8 cellular contexts compared by ENCODE assay signal in the genomic region with DNA sequence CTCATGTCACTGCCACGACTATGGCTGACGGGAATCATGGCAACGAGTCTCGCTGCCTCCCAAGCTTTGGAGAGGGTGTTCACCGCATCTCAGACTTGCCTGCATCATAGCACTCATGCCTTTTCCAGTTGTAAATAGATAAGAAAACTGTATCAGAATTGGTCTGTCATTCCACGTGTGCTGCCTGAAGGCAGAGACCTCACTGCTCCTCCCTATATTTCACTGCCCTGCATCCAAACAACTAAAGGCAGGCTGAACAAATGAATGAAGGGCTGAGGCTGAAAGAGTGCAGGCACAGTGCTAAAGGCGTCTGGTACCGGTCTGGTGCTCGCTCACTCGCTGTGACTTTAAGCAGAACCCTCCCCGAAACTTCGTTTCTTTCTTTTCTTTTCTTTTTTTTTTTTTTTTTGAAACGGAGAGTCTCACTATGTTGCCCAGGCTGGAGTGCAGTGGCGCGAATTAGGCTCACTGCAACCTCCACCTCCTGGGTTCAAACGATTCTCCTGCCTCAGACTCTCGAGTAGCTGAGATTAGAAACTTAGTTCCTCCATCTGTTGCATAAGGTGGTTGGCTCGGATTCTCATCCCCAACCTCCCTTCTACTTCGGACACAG. TPM values are rescaled to one million over a fixed set of nuclear protein-coding genes. Genes with fewer than 3 reads are reported as not detected.
DNase-seq lines count a peak whose midpoint lies in the region; ATAC-seq and TF ChIP-seq lines count a peak whose summit lies in the region.

No MANE protein-coding gene starts in this region.

- H3K36me3 ChIP-seq in OCI-LY3 (replicated peaks; ENCODE audit: low read depth, low read length), result no peaks in the 10 kb centered on the region
- H3K36me3 ChIP-seq in neutrophil, result no peaks in the 10 kb centered on the region

- no peak for ATAC-seq in stimulated activated naive CD8-positive, alpha-beta T cell treated with anti-CD3 and anti-CD28 coated beads, Interleukin-15, Interleukin-2, amounts not matched to agents 100 U/mL and 50 U/mL, for 24 hours

- peak overlapping the region; percentile 82 for H3K9ac ChIP-seq in OCI-LY3 (ENCODE audit: low read length)

- H3K4me3 Mint-ChIP-seq in stimulated activated naive CD8-positive, alpha-beta T cell treated with anti-CD3 and anti-CD28 coated beads, Interleukin-15, Interleukin-2, amounts not matched to agents 100 ng/mL and 50 ng/mL, for 24 hours, result peak overlapping the region; percentile 100

- H3K27ac Mint-ChIP-seq in stimulated activated naive CD8-positive, alpha-beta T cell treated with anti-CD3 and anti-CD28 coated beads, Interleukin-15, Interleukin-2, amounts not matched to agents 100 ng/mL and 50 ng/mL, for 24 hours, result peak overlapping the region; percentile 95

- H3K79me2 ChIP-seq in OCI-LY3 (ENCODE audit: low read length), result peaks cover 19% of the 10 kb centered on the region

- H3K36me3 Mint-ChIP-seq in stimulated activated naive CD8-positive, alpha-beta T cell treated with anti-CD3 and anti-CD28 coated beads, Interleukin-15, Interleukin-2, amounts not matched to agents 100 ng/mL and 50 ng/mL, for 24 hours (ENCODE audit: low read depth), result peaks cover 21% of the 10 kb centered on the region

- H3K9me3 Mint-ChIP-seq in stimulated activated naive CD8-positive, alpha-beta T cell treated with anti-CD3 and anti-CD28 coated beads, Interleukin-15, Interleukin-2, amounts not matched to agents 100 ng/mL and 50 ng/mL, for 24 hours, result no peaks in the 10 kb centered on the region

- H3K4me1 Mint-ChIP-seq in stimulated activated naive CD8-positive, alpha-beta T cell treated with anti-CD3 and anti-CD28 coated beads, Interleukin-15, Interleukin-2, amounts not matched to agents 100 ng/mL and 50 ng/mL, for 24 hours (ENCODE audit: low read depth), result peaks cover 25% of the 10 kb centered on the region

- H3K4me2 ChIP-seq in OCI-LY3 (ENCODE audit: low read length), result peak overlapping the region; percentile 99

- H3K27me3 Mint-ChIP-seq in stimulated activated naive CD8-positive, alpha-beta T cell treated with anti-CD3 and anti-CD28 coated beads, Interleukin-15, Interleukin-2, amounts not matched to agents 100 ng/mL and 50 ng/mL, for 24 hours, result no peaks in the 10 kb centered on the region

- H3K27ac ChIP-seq in OCI-LY3 (ENCODE audit: low read length), result no peak overlapping the region; the same call in 1 of the 2 replicates
- H3K27ac ChIP-seq in neutrophil, result peak overlapping the region; percentile 69

- H3K27me3 ChIP-seq in OCI-LY3 (ENCODE audit: low read depth, low read length), result no peaks in the 10 kb centered on the region
- no peaks in the 10 kb centered on the region for H3K27me3 ChIP-seq in neutrophil

- DNase-seq in stimulated activated naive CD8-positive, alpha-beta T cell treated with anti-CD3 and anti-CD28 coated beads, Interleukin-15, Interleukin-2, amounts not matched to agents 100 U/mL and 50 U/mL, for 24 hours, result no peak
- no peak for DNase-seq in epithelial cell of esophagus (ENCODE audit: low read depth)
- DNase-seq in NCI-H128 (lab: John Stamatoyannopoulos, UW; ENCODE audit: unreplicated experiment), result no peak
- no peak for DNase-seq in NCI-H2107 treated with DMSO at 0.1 percent for 48 hours (lab: John Stamatoyannopoulos, UW; ENCODE audit: unreplicated experiment)
- DNase-seq in occipital lobe (lab: John Stamatoyannopoulos, UW), result no peak

- no peaks in the 10 kb centered on the region for H4K20me1 ChIP-seq in OCI-LY3 (ENCODE audit: insufficient read depth, low read length)

- H2AFZ ChIP-seq in OCI-LY3 (ENCODE audit: low read depth, low read length), result peak overlapping the region; percentile 81; the same call in 1 of the 2 replicates

- peak overlapping the region; percentile 95 for H3K4me3 ChIP-seq in OCI-LY3 (ENCODE audit: low read length)
- peak overlapping the region; percentile 65 for H3K4me3 ChIP-seq in epithelial cell of esophagus (ENCODE audit: low read length)
- peak overlapping the region; percentile 71 to 75 for H3K4me3 ChIP-seq in neutrophil (ENCODE audit: low read depth in 1 of 2, low read length in 1 of 2)

- TF ChIP-seq CTCF in OCI-LY3 (IDR thresholded peaks at IDR 0.05; ENCODE audit: low read depth, low read length) (no peak), epithelial cell of esophagus (IDR thresholded peaks at IDR 0.05; ENCODE audit: insufficient read depth, low read depth, low read length, missing control alignments) (no peak), neutrophil (IDR thresholded peaks at IDR 0.05) (no peak)

- H3K9me3 ChIP-seq in OCI-LY3 (ENCODE audit: insufficient read depth, low read length), result no peaks in the 10 kb centered on the region
- H3K9me3 ChIP-seq in neutrophil, result no peaks in the 10 kb centered on the region

- H3K4me1 ChIP-seq in OCI-LY3 (ENCODE audit: low read length), result peaks cover 14% of the 10 kb centered on the region
- H3K4me1 ChIP-seq in neutrophil (ENCODE audit: control insufficient read depth in 1 of 2, insufficient read depth in 1 of 2, low read depth in 1 of 2, low read length in 1 of 2), result peaks cover 16 to 18% of the 10 kb centered on the region in 2 experiments

RNA-seq across cellular contexts. Expression of gene EIF2B3, which starts 0.5 kb away (rescaled TPM):
- 33.1 TPM for total RNA-seq in occipital lobe

RNA-seq across cellular contexts. Expression of gene HECTD3, which starts 25.3 kb away (rescaled TPM):
- total RNA-seq in occipital lobe, result 17.6 TPM

RNA-seq across cellular contexts. Expression of gene UROD, which starts 26.2 kb away (rescaled TPM):
- 61.8 TPM for total RNA-seq in occipital lobe
